Comparison of ENCODE assay signal across 7 cellular contexts in the genomic region with DNA sequence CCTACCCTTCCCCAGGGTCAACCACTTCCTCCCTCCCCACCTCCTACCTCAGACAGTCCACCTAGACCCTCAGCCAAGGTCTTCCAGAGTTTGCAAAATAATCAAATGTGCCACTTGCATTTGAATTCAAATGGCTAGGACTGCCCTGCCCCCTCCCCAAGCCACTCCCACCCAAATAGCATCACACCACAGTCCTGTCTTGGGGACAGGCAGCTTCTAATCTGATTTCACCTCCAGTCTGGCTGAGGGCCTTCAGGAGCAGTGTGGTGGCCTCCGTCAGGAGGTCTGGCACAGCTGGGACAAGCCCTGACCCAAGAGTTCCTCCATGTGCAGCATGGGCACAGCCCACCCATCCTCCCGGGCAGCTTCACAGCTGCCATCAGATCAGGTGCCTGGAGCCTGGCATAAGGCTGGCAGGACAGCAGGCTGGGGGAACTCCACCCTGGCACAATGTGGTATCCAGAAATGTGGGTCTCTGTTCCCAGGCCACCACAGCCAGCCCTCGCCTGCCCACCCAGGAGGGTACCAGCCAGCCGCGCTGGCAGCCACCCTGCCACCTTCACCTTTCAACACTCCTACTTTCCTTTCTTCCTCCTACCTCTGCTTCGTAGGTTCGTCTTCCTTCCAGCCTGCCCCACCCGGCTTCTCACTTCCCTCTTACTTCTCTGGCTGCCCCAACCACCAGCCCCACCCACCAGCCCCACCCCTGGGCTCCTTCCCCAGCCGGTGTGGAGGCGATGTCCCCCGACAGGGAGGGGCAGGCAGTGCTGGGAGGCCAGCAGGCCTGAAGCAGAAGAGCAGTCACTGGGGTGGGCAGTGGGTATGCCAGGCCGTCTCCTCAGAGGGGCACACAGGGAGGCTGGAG. TPM values are rescaled to one million over a fixed set of nuclear protein-coding genes. Genes with fewer than 3 reads are reported as not detected.
A peak's percentile ranks its signal among the peaks of the same experiment; 100 is the strongest.
DNase-seq lines count a peak whose midpoint lies in the region; ATAC-seq lines count a peak whose summit lies in the region.

A gene with protein sequence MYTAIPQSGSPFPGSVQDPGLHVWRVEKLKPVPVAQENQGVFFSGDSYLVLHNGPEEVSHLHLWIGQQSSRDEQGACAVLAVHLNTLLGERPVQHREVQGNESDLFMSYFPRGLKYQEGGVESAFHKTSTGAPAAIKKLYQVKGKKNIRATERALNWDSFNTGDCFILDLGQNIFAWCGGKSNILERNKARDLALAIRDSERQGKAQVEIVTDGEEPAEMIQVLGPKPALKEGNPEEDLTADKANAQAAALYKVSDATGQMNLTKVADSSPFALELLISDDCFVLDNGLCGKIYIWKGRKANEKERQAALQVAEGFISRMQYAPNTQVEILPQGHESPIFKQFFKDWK (minus strand): TSS at position 648 of the 865 bp plus-strand sequence. CDS start 8,221 bp downstream, outside the sequence.

- WGBS in aorta, 2 donors = 78% methylated on average over 12 of the region's 12 CpGs

- no peak for DNase-seq in dermis blood vessel endothelial cell
- DNase-seq in myocyte (ENCODE audit: low read depth) = peak; percentile 78
- DNase-seq in aorta = peak; percentile 78 to 84
- DNase-seq in NCI-H2029 treated with DMSO at 0.1 percent for 48 hours (lab: John Stamatoyannopoulos, UW) = no peak

- H3K4me3 ChIP-seq in aorta (ENCODE audit: low read length in 2 of 2) = no peak within 1 kb of the TSS

- H3K27ac ChIP-seq in aorta (ENCODE audit: low read depth in 1 of 2, low read length in 2 of 2) = no peak within 1 kb of the TSS

- H3K4me1 ChIP-seq in aorta (ENCODE audit: control insufficient read depth in 1 of 2, insufficient read depth in 2 of 2, low read length in 2 of 2) = no peaks in the 10 kb centered on the region

- H3K36me3 ChIP-seq in aorta (ENCODE audit: control insufficient read depth in 1 of 2, insufficient read depth in 2 of 2, low read length in 1 of 2) = no peaks in the 10 kb centered on the region

- intact Hi-C loops in T-helper 1 cell treated with Interleukin-12 subunit alpha and Interleukin-12 subunit beta and Interleukin-4 antibody, amounts not matched to agents 30 ng/mL and 1 ng/mL, for 36 hours (cut with micrococcal nuclease) = loop anchor here (1.0 to 2.0 kb wide), 3 partner anchors 8 to 55 kb away; a partner anchor contains a TSS
- intact Hi-C loops in aorta (cut with DNase I) = no loop called here

- H3K27me3 ChIP-seq in aorta (ENCODE audit: control insufficient read depth in 1 of 2, insufficient read depth in 2 of 2, low read length in 1 of 2) = no peaks in the 10 kb centered on the region

- no peaks in the 10 kb centered on the region for H3K9me3 ChIP-seq in aorta (ENCODE audit: control insufficient read depth, low read length)

- ATAC-seq in GM19328 (IDR thresholded peaks at IDR 0.05; ENCODE audit: unreplicated experiment) = peak; percentile 54
- peak; percentile 64 for ATAC-seq in HG03280 (IDR thresholded peaks at IDR 0.05; ENCODE audit: unreplicated experiment)
- ATAC-seq in aorta (ENCODE audit: low FRiP score) = peak; percentile 34

RNA-seq across cellular contexts. Expression of the gene that starts here (rescaled TPM):
- 181 and 216 TPM in 2 replicates for total RNA-seq in T-helper 1 cell treated with Interleukin-12 subunit alpha and Interleukin-12 subunit beta and Interleukin-4 antibody, amounts not matched to agents 30 ng/mL and 1 ng/mL, for 36 hours
- 46.1 and 56.3 TPM in 2 replicates for total RNA-seq in dermis blood vessel endothelial cell
- 53.7 and 59.0 TPM in 2 replicates for total RNA-seq in myocyte
- polyA plus RNA-seq in myocyte (2012) = 62.9 TPM
- total RNA-seq in aorta = 10 to 100 TPM; 67.1 to 78.5 TPM
- polyA plus RNA-seq in aorta = 100 to 1,000 TPM in 1 of 2 donors, 10 to 100 TPM in 1; 24.9 to 103 TPM

Comparison
In these comparisons a context has a peak if more than half of its experiments do, and no peak if none do; other contexts are left out.
1. DNase-seq: peak in myocyte (single experiment) and aorta (2 of 2); none in dermis blood vessel endothelial cell (single experiment) and NCI-H2029 treated with DMSO at 0.1 percent for 48 hours (single experiment).
2. Peak in every context shown above with its lines, with median percentiles within 50 percentile points of each other: ATAC-seq.